Comparison of ENCODE assay signal across 8 cellular contexts in genomic region chr7:90625562-90625961, GRCh38. TPM values are rescaled to one million over a fixed set of nuclear protein-coding genes. Genes with fewer than 3 reads are reported as not detected.
A peak's percentile ranks its signal among the peaks of the same experiment; 100 is the strongest.
DNase-seq lines count a peak whose midpoint lies in the region; TF ChIP-seq lines count a peak whose summit lies in the region.

No MANE protein-coding gene starts in this region.

- H3K4me2 ChIP-seq in hepatocyte: peak overlapping the region; percentile 67
- H3K4me2 ChIP-seq in OCI-LY7 (ENCODE audit: low read length): no peak overlapping the region

- H2AFZ ChIP-seq in hepatocyte (no peak overlapping the region), OCI-LY7 (ENCODE audit: low read length) (no peak overlapping the region)

- H3K4me3 ChIP-seq in cardiac muscle cell (peak overlapping the region; percentile 9), right atrium auricular region (peak overlapping the region in 1 of 2 donors; percentile 1), hepatocyte (no peak overlapping the region), uterus (no peak overlapping the region), OCI-LY7 (ENCODE audit: low read depth, low read length, poor library complexity, severe bottlenecking) (no peak overlapping the region)

- no TSS peak for BruUV-seq in OCI-LY7 (replicated peaks; lab: Mats Ljungman, UMichigan)

- H3K27ac ChIP-seq in cardiac muscle cell: peak overlapping the region; percentile 96
- H3K27ac ChIP-seq in right atrium auricular region: peak overlapping the region in 1 of 2 donors; percentile 67
- H3K27ac ChIP-seq in VCaP: peak overlapping the region; percentile 94; the same call in 1 of the 2 replicates
- H3K27ac ChIP-seq in hepatocyte: peak overlapping the region; percentile 18
- peak overlapping the region; percentile 14 to 40 for H3K27ac ChIP-seq in uterus
- H3K27ac ChIP-seq in OCI-LY7 (ENCODE audit: low read depth, low read length, poor library complexity, severe bottlenecking): no peak overlapping the region

- no peaks in the 10 kb centered on the region for H3K9me2 ChIP-seq in hepatocyte (replicated peaks; ENCODE audit: insufficient read depth)
- no peaks in the 10 kb centered on the region for H3K9me2 ChIP-seq in OCI-LY7 (ENCODE audit: insufficient read depth, low read length)

- H3K79me2 ChIP-seq in hepatocyte: peaks cover 29% of the 10 kb centered on the region
- no peaks in the 10 kb centered on the region for H3K79me2 ChIP-seq in OCI-LY7 (ENCODE audit: insufficient read depth, low read depth, low read length)

- DNase-seq in cardiac muscle cell (ENCODE audit: low read depth in 1 of 2, low spot score in 1 of 2) (peak; percentile 95 to 96), right atrium auricular region (ENCODE audit: low spot score) (no peak), hepatocyte (ENCODE audit: low spot score) (peak; percentile 78), uterus (peak; percentile 64 to 69), NCI-H187 treated with DMSO at 0.1 percent for 48 hours (lab: John Stamatoyannopoulos, UW) (no peak), RPMI8226 (no peak), OCI-LY7 (ENCODE audit: low spot score) (no peak)

- 10% methylated on average over 3 of the region's 3 CpGs for WGBS in hepatocyte (ENCODE audit: low lambda C conversion rate, missing lambda C conversion rate)

- H3K4me1 ChIP-seq in cardiac muscle cell (ENCODE audit: low read depth) (peaks cover 47% of the 10 kb centered on the region), right atrium auricular region (peaks cover 0 to 47% of the 10 kb centered on the region in 2 donors), hepatocyte (ENCODE audit: insufficient read depth) (peaks cover 22% of the 10 kb centered on the region), uterus (no peaks in the 10 kb centered on the region), OCI-LY7 (ENCODE audit: insufficient read depth, low read length, poor library complexity, severe bottlenecking) (no peaks in the 10 kb centered on the region)

- CTCF ChIA-PET in OCI-LY7 (lab: Charles Lee; ENCODE audit: unreplicated experiment): no interaction called here

- H3K27me3 ChIP-seq in cardiac muscle cell (no peaks in the 10 kb centered on the region), right atrium auricular region (no peaks in the 10 kb centered on the region), hepatocyte (no peaks in the 10 kb centered on the region), uterus (no peaks in the 10 kb centered on the region)

- no peaks in the 10 kb centered on the region for H3K36me3 ChIP-seq in cardiac muscle cell
- no peaks in the 10 kb centered on the region for H3K36me3 ChIP-seq in right atrium auricular region
- H3K36me3 ChIP-seq in hepatocyte (replicated peaks; ENCODE audit: insufficient read depth, low read depth): no peaks in the 10 kb centered on the region
- no peaks in the 10 kb centered on the region for H3K36me3 ChIP-seq in uterus
- no peaks in the 10 kb centered on the region for H3K36me3 ChIP-seq in OCI-LY7 (ENCODE audit: insufficient read depth, low read length)

- intact Hi-C loops in uterus (cut with DNase I; ENCODE audit: low total_unique reads) (no loop called here), OCI-LY7 (cut with micrococcal nuclease; ENCODE audit: unreplicated experiment) (no loop called here)

- no peak for TF ChIP-seq CTCF in cardiac muscle cell (IDR thresholded peaks at IDR 0.05; ENCODE audit: low read depth, low read length)
- no peak for TF ChIP-seq CTCF in right atrium auricular region (IDR thresholded peaks at IDR 0.05)
- TF ChIP-seq CTCF in VCaP (conservative IDR thresholded peaks at IDR 0.05): no peak
- no peak for TF ChIP-seq CTCF in hepatocyte (IDR thresholded peaks at IDR 0.05; ENCODE audit: poor library complexity)
- no peak for TF ChIP-seq CTCF in uterus (IDR thresholded peaks at IDR 0.05)
- no peak for TF ChIP-seq CTCF in OCI-LY7 (conservative IDR thresholded peaks at IDR 0.05; ENCODE audit: low read length)

- TF ChIP-seq POLR2A in uterus (IDR thresholded peaks at IDR 0.05): no peak

- POLR2A ChIA-PET in OCI-LY7 (lab: Charles Lee): no interaction called here

- H4K20me1 ChIP-seq in hepatocyte (ENCODE audit: insufficient read depth, poor library complexity, severe bottlenecking): no peaks in the 10 kb centered on the region
- no peaks in the 10 kb centered on the region for H4K20me1 ChIP-seq in OCI-LY7 (ENCODE audit: insufficient read depth, low read length)

- no peaks in the 10 kb centered on the region for H3K9me3 ChIP-seq in cardiac muscle cell (ENCODE audit: low read depth)
- no peaks in the 10 kb centered on the region for H3K9me3 ChIP-seq in right atrium auricular region
- no peaks in the 10 kb centered on the region for H3K9me3 ChIP-seq in hepatocyte (ENCODE audit: low read depth)
- no peaks in the 10 kb centered on the region for H3K9me3 ChIP-seq in uterus
- no peaks in the 10 kb centered on the region for H3K9me3 ChIP-seq in OCI-LY7 (ENCODE audit: low read length)

RNA-seq across cellular contexts. Expression of gene CDK14, which starts 29.4 kb away (rescaled TPM):
- total RNA-seq in cardiac muscle cell: 20.6 and 22.5 TPM in 2 replicates
- polyA plus RNA-seq in cardiac muscle cell: 23.1 and 27.9 TPM in 2 replicates
- 10 to 100 TPM; 21.5 to 37.9 TPM for total RNA-seq in right atrium auricular region
- total RNA-seq in hepatocyte: 20.7 and 23.5 TPM in 2 replicates
- 8.6 and 15.2 TPM in 2 replicates for polyA plus RNA-seq in hepatocyte
- 10 to 100 TPM in 3 of 4 donors, 1 to 10 TPM in 1; 3.3 to 61.6 (median 38.7) TPM for total RNA-seq in uterus
- total RNA-seq in OCI-LY7 (2014; rRNA removed; shearing (Covaris generic)): 90.7 and 112 TPM in 2 replicates
- 107 and 111 TPM in 2 replicates for total RNA-seq in OCI-LY7 (2022)

Comparison
In these comparisons a context has a peak if more than half of its experiments do, and no peak if none do; other contexts are left out.
1. DNase-seq: peak in cardiac muscle cell (2 of 2), hepatocyte (single experiment) and uterus (2 of 2); none in right atrium auricular region (single experiment), NCI-H187 treated with DMSO at 0.1 percent for 48 hours (single experiment), RPMI8226 (single experiment) and OCI-LY7 (single experiment).